28 cellular contexts compared by ENCODE assay signal in the genomic region with DNA sequence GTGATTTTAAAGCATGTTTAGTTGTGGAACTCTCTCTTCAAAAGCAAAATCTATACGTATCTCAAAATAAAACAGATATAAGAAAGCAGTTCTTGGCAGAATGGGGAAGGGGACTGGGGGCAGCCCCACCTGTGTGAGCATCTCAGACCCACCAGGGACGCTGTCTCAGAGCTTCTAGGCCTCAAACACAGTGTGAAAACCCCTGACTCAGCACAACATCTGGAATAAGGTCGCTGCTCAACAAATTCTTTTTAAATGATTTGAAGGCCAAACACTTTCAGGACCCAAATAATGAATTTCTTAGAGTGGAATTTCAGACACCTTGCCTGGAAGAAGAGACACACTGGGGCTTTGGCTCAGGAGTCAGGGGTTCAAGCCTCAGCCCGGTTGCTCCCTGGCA. TPM values are rescaled to one million over a fixed set of nuclear protein-coding genes. Genes with fewer than 3 reads are reported as not detected.
"Had no signal": no experiment of that assay in that cellular context is flagged by ENCODE, and none has a peak within 500 bp of the region (broad histone marks: within the 10 kb centered on the region; RNA-seq: fewer than 3 reads in every experiment).

No MANE protein-coding gene starts in this region.

- H3K4me3 Mint-ChIP-seq: effector memory CD8-positive, alpha-beta T cell; memory B cell; mesothelial cell of epicardium; naive B cell; natural killer cell treated with Interleukin-12 subunit alpha and Interleukin-12 subunit beta and Interleukin-15 and Interleukin-18, amount 100 ng/mL, for 72 hours; neural crest cell; stimulated activated effector memory CD8-positive, alpha-beta T cell treated with anti-CD3 and anti-CD28 coated beads, Interleukin-12 subunit alpha, Interleukin-12 subunit beta, amount 100 ng/mL, for 72 hours had no signal

- H3K27ac ChIP-seq: lower lobe of right lung, neutrophil, pancreas, stomach, thyroid gland had no signal

- H3K36me3 Mint-ChIP-seq: memory B cell; mesothelial cell of epicardium; naive B cell; natural killer cell treated with Interleukin-12 subunit alpha and Interleukin-12 subunit beta and Interleukin-15 and Interleukin-18, amount 100 ng/mL, for 72 hours; stimulated activated effector memory CD8-positive, alpha-beta T cell treated with anti-CD3 and anti-CD28 coated beads, Interleukin-12 subunit alpha, Interleukin-12 subunit beta, amount 100 ng/mL, for 72 hours had no signal

- H3K4me2 ChIP-seq: smooth muscle cell had no signal

- H3K4me1 Mint-ChIP-seq: memory B cell; naive B cell; stimulated activated effector memory CD8-positive, alpha-beta T cell treated with anti-CD3 and anti-CD28 coated beads, Interleukin-12 subunit alpha, Interleukin-12 subunit beta, amount 100 ng/mL, for 72 hours had no signal

- H3K4me1 ChIP-seq: pancreas had no signal

- H3K27ac Mint-ChIP-seq: effector memory CD8-positive, alpha-beta T cell; memory B cell; mesothelial cell of epicardium; naive B cell; natural killer cell treated with Interleukin-12 subunit alpha and Interleukin-12 subunit beta and Interleukin-15 and Interleukin-18, amount 100 ng/mL, for 72 hours; stimulated activated effector memory CD8-positive, alpha-beta T cell treated with anti-CD3 and anti-CD28 coated beads, Interleukin-12 subunit alpha, Interleukin-12 subunit beta, amount 100 ng/mL, for 72 hours had no signal

- ATAC-seq: effector memory CD8-positive, alpha-beta T cell; left ventricle myocardium superior; lower lobe of right lung; mucosa of descending colon; natural killer cell treated with Interleukin-12 subunit alpha and Interleukin-12 subunit beta and Interleukin-15 and Interleukin-18, amount 100 ng/mL, for 72 hours; pancreas; sciatic nerve; stimulated activated effector memory CD8-positive, alpha-beta T cell treated with anti-CD3 and anti-CD28 coated beads, Interleukin-12 subunit alpha, Interleukin-12 subunit beta, amount 100 ng/mL, for 72 hours had no signal

- H3K9me3 ChIP-seq: lower lobe of right lung, mucosa of descending colon, neutrophil, pancreas, stomach, thyroid gland had no signal

- FAIRE-seq: endometrium, frontal cortex, pancreas had no signal

- H3K27me3 ChIP-seq: neutrophil, pancreas, stomach, thyroid gland had no signal

- H3K9me3 Mint-ChIP-seq: effector memory CD8-positive, alpha-beta T cell; memory B cell; mesothelial cell of epicardium; naive B cell; natural killer cell treated with Interleukin-12 subunit alpha and Interleukin-12 subunit beta and Interleukin-15 and Interleukin-18, amount 100 ng/mL, for 72 hours; neural crest cell; stimulated activated effector memory CD8-positive, alpha-beta T cell treated with anti-CD3 and anti-CD28 coated beads, Interleukin-12 subunit alpha, Interleukin-12 subunit beta, amount 100 ng/mL, for 72 hours had no signal

- DNase-seq: cortex of kidney; effector memory CD8-positive, alpha-beta T cell; erythroblast; left ventricle myocardium superior; lower lobe of right lung; mucosa of descending colon; naive B cell; pancreas; stimulated activated CD4-positive, alpha-beta T cell treated with anti-CD3 and anti-CD28 coated beads, Interleukin-12 subunit alpha, Interleukin-12 subunit beta, amount 100 ng/mL, for 4 hours; stimulated activated CD4-positive, alpha-beta T cell treated with anti-CD3 and anti-CD28 coated beads, Interleukin-2, amount 100 ng/mL, for 24 hours; stimulated activated CD4-positive, alpha-beta T cell treated with anti-CD3 and anti-CD28 coated beads, Interleukin-4, amount 100 ng/mL, for 24 hours; stimulated activated naive CD4-positive, alpha-beta T cell treated with Interleukin-2 at 50 U/mL for 16 hours; stomach; thyroid gland; trophoblast cell had no signal

- H3K36me3 ChIP-seq: lower lobe of right lung, neutrophil, pancreas, stomach, thyroid gland had no signal

- H3K4me3 ChIP-seq: lower lobe of right lung, mucosa of descending colon, pancreas, smooth muscle cell, stomach, thyroid gland had no signal

RNA-seq across cellular contexts. Expression of a gene that starts 27.1 kb away (rescaled TPM):
- total RNA-seq: dermis microvascular lymphatic vessel endothelial cell; fibroblast of villous mesenchyme; frontal cortex; left ventricle myocardium superior; natural killer cell treated with Interleukin-12 subunit alpha and Interleukin-12 subunit beta and Interleukin-15 and Interleukin-18, amount 100 ng/mL, for 72 hours; sciatic nerve; subcutaneous adipose tissue had no signal
